In the genomic region with DNA sequence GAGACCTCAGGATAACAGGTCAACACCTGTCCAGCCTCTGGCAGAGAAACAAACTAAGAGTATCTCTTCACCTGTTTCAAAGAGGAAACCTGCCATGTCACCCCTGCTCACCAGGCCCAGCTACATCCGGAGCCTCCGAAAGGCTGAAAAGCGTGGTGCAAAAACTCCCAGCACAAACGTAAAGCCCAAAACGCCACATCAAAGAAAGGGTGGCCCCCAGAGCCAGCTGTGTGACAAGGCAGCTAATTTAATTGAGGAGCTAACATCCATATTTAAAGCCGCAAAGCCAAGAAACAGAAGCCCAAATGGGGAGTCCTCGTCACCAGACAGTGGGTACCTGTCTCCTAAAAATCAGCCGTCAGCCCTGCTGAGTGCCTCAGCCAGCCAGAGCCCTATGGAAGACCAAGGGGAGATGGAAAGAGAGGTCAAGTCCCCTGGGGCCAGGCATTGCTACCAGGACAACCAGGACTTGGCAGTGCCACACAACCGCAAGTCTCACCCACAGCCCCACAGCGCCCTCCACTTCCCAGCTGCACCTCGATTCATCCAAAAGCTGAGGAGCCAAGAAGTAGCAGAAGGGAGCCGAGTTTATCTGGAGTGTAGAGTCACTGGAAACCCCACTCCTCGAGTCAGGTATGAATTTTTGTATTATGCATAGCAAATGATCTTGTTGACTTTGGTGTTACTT, we compare ENCODE assay signal across 11 cellular contexts. TPM values are rescaled to one million over a fixed set of nuclear protein-coding genes. Genes with fewer than 3 reads are reported as not detected.
A peak's percentile ranks its signal among the peaks of the same experiment; 100 is the strongest.
DNase-seq lines count a peak whose midpoint lies in the region; ATAC-seq, FAIRE-seq and TF ChIP-seq lines count a peak whose summit lies in the region.
"Had no signal": no experiment of that assay in that cellular context is flagged by ENCODE, and none has a peak within 500 bp of the region (broad histone marks: within the 10 kb centered on the region; RNA-seq: fewer than 3 reads in every experiment).

No MANE protein-coding gene starts in this region.

- no peak for TF ChIP-seq RAD21 in GM12878 (IDR thresholded peaks at IDR 0.05; ENCODE audit: insufficient read depth, low read depth, low read length)

- H3K4me1 ChIP-seq in GM12878 (ENCODE audit: control insufficient read depth, insufficient read depth, low read length) (no peaks in the 10 kb centered on the region), BE2C (peaks cover 7% of the 10 kb centered on the region)

- RAD21 ChIA-PET in GM12878 (lab: Charles Lee; ENCODE audit: unreplicated experiment): no interaction called here

- in situ Hi-C loops in GM12878 (cut with MboI) (loop anchor here (5.0 kb wide), 1 partner anchor 405 kb away; no protein-coding TSS in a partner anchor), GM13977 (cut with MboI; ENCODE audit: low pct_unique_long_range_greater_than_20kb, low sequenced_read_pairs, unreplicated experiment) (loop anchor here (25.0 kb wide), 1 partner anchor 400 kb away; no protein-coding TSS in a partner anchor)

- no peak for FAIRE-seq in GM12878 (lab: Jason Lieb, UNC)

- CTCF ChIA-PET in GM12878 (lab: Yijun Ruan, JAX): interaction anchor here (0.6 to 5.8 kb wide), 2 partner anchors 364 to 410 kb away, joined by 3 to 51 read pairs; no protein-coding TSS in a partner anchor

- H4K20me1 ChIP-seq in GM12878 (ENCODE audit: control insufficient read depth, insufficient read depth): no peaks in the 10 kb centered on the region

- TF ChIP-seq CTCF in GM12878 (IDR thresholded peaks at IDR 0.05 in 2 of 3, conservative IDR thresholded peaks at IDR 0.05 in 1 of 3; ENCODE audit: control insufficient read depth in 2 of 3, extremely low read depth in 1 of 3, insufficient read depth in 1 of 3, low read depth in 3 of 3, low read length in 3 of 3) (no peak), BE2C (IDR thresholded peaks at IDR 0.05; ENCODE audit: low read depth, low read length) (no peak), GM13977 (IDR thresholded peaks at IDR 0.05; ENCODE audit: extremely low read depth, insufficient read depth, missing control alignments) (no peak)

- H3K9me3 ChIP-seq in GM12878 (replicated peaks; ENCODE audit: control insufficient read depth, insufficient read depth, low read length): no peaks in the 10 kb centered on the region
- no peaks in the 10 kb centered on the region for H3K9me3 ChIP-seq in BE2C

- H2AFZ ChIP-seq in GM12878 (ENCODE audit: control insufficient read depth, low read depth, low read length): no peak overlapping the region

- no peak for TF ChIP-seq EP300 in GM12878 (IDR thresholded peaks at IDR 0.05; ENCODE audit: borderline replicate concordance in 1 of 2, control insufficient read depth in 1 of 2, low read depth in 2 of 2, low read length in 2 of 2)

- H3K27ac ChIP-seq in GM12878 (ENCODE audit: control insufficient read depth, insufficient read depth): no peak overlapping the region

- SMC1A ChIA-PET in GM12878 (lab: Charles Lee; ENCODE audit: uncharacterized antibody, unreplicated experiment): interaction anchor here (1.0 to 1.3 kb wide), 3 partner anchors 18 to 409 kb away, joined by 3 to 4 read pairs (median 3); no protein-coding TSS in a partner anchor

- H3K36me3 ChIP-seq in GM12878 (ENCODE audit: control insufficient read depth in 2 of 2, insufficient read depth in 2 of 2, low read length in 1 of 2): no peaks in the 10 kb centered on the region
- no peaks in the 10 kb centered on the region for H3K36me3 ChIP-seq in BE2C

- no peaks in the 10 kb centered on the region for H3K79me2 ChIP-seq in GM12878 (ENCODE audit: control insufficient read depth, insufficient read depth, low read length)

- no peak overlapping the region for H3K4me2 ChIP-seq in GM12878 (ENCODE audit: control insufficient read depth, insufficient read depth)

- peak; percentile 55 to 69 for DNase-seq in activated CD4-positive, alpha-beta T cell treated with anti-CD3 and anti-CD28 coated beads, Interleukin-2, amount 50 U/mL, for 48 hours
- DNase-seq in GM12878 (ENCODE audit: low read depth, low spot score): no peak
- peak; percentile 61 for DNase-seq in stimulated activated CD4-positive, alpha-beta T cell treated with anti-CD3 and anti-CD28 coated beads, Interleukin-4, amount 100 ng/mL, for 24 hours
- no peak for DNase-seq in BE2C
- DNase-seq in GM13977 (ENCODE audit: low spot score): no peak
- DNase-seq: erythroblast, HFFc6 had no signal

- intact Hi-C loops in GM12878 (cut with micrococcal nuclease; ENCODE audit: unreplicated experiment): loop anchor here (2.0 to 5.0 kb wide), 2 partner anchors 327 to 495 kb away; no protein-coding TSS in a partner anchor

- WGBS in GM12878 (ENCODE audit: insufficient coverage, insufficient replicate concordance, low lambda C conversion rate, missing lambda C conversion rate): 68% methylated on average over 13 of the region's 13 CpGs

- BruUV-seq in GM12878 (replicated peaks; lab: Mats Ljungman, UMichigan): no TSS peak

- POLR2A ChIA-PET in GM12878 (lab: Charles Lee): no interaction called here

- no peaks in the 10 kb centered on the region for H3K27me3 ChIP-seq in GM12878 (replicated peaks in 1 of 2; ENCODE audit: control insufficient read depth in 2 of 2, insufficient read depth in 2 of 2, low read length in 1 of 2)
- no peaks in the 10 kb centered on the region for H3K27me3 ChIP-seq in BE2C

- ATAC-seq in HG02885 (IDR thresholded peaks at IDR 0.05; ENCODE audit: poor library complexity, unreplicated experiment) (peak; percentile 58), GM12878 (peak; percentile 31; the same call in 2 of the 3 replicates), GM19023 (IDR thresholded peaks at IDR 0.05; ENCODE audit: unreplicated experiment) (no peak), HG03442 (IDR thresholded peaks at IDR 0.05; ENCODE audit: unreplicated experiment) (no peak)
- ATAC-seq: left lobe of liver had no signal

- H3K9ac ChIP-seq in GM12878 (ENCODE audit: control insufficient read depth, insufficient read depth, low read length): no peak overlapping the region

- H3K4me3 ChIP-seq in GM12878: no peak overlapping the region
- H3K4me3 ChIP-seq in BE2C (ENCODE audit: low read depth, low read length): no peak overlapping the region

- TF ChIP-seq POLR2A in GM12878 (IDR thresholded peaks at IDR 0.05; ENCODE audit: low read depth, low read length): no peak

TF ChIP-seq in GM12878, 131 proteins besides CTCF, POLR2A, EP300 and RAD21 (continues in another document):
- 0 out of 2 replicates have a peak, but pooled peaks have one; percentile 20 for TF ChIP-seq NR2F1 (conservative IDR thresholded peaks at IDR 0.05)
- no peak for TF ChIP-seq BCL11A (IDR thresholded peaks at IDR 0.05; ENCODE audit: low read depth, low read length)
- TF ChIP-seq MYC (IDR thresholded peaks at IDR 0.05; ENCODE audit: insufficient read depth, insufficient read length, insufficient replicate concordance, low read length, severe bottlenecking): no peak

RNA-seq across cellular contexts. Expression of a gene that starts 15.1 kb away (rescaled TPM):
- total RNA-seq in GM12878 (2013; cell fraction: nucleolus; rRNA removed): 1.7 and 1.9 TPM in 2 replicates
- total RNA-seq in GM12878 (2014; rRNA removed) (1.0 and 1.7 TPM in 2 replicates), GM12878 (2014; rRNA removed; fragmentation: Illumina TruSeq; extraction: Trizol) (1.1 and 1.7 TPM in 2 replicates), GM12878 (2021) (2.1 TPM in 2 replicates)
- polyA plus RNA-seq in GM12878 (2011; ENCODE audit: low read depth): not detected
- polyA plus RNA-seq in GM12878 (2011; rRNA removed) (7.7 and 10.7 TPM in 2 replicates), GM12878 (2014; fragmentation: Illumina TruSeq; extraction: Trizol) (1.3 and 2.4 TPM in 2 replicates), GM12878 (2014; fragmentation: Nextera tagmentation; extraction: Ambion mirVana) (1 to 10 TPM; 1.4 TPM), GM12878 (2014; rRNA removed) (0.98 and 2.0 TPM in 2 replicates), GM12878 (2016; fragmentation: Nextera tagmentation; extraction: Ambion mirVana) (1 to 10 TPM; 1.4 to 2.7 TPM)
- polyA plus RNA-seq in GM12878 (2011; cell fraction: cytosol; rRNA removed): 6.2 and 8.7 TPM in 2 replicates
- 9.0 and 9.5 TPM in 2 replicates for polyA plus RNA-seq in GM12878 (2011; cell fraction: nucleus; rRNA removed)
- 0.24 and 0.46 TPM in 2 replicates for polyA plus RNA-seq in GM12878 (2012)
- polyA minus RNA-seq in GM12878 (2011; rRNA and poly(A)+ RNA removed): 10.9 and 14.3 TPM in 2 replicates
- polyA minus RNA-seq in GM12878 (2011; cell fraction: cytosol; rRNA and poly(A)+ RNA removed): 9.6 and 10.0 TPM in 2 replicates
- polyA minus RNA-seq in GM12878 (2011; cell fraction: nucleus; rRNA and poly(A)+ RNA removed): 7.6 and 11.6 TPM in 2 replicates
- 5.5 TPM for polyA plus RNA-seq in BE2C (2012; ENCODE audit: insufficient read depth, insufficient read length, low read depth)

RNA-seq across cellular contexts. Expression of a gene that starts 31.6 kb away (rescaled TPM):
- 7.5 and 8.6 TPM in 2 replicates for total RNA-seq in GM12878 (2013; cell fraction: nucleolus; rRNA removed)
- total RNA-seq in GM12878 (2014; rRNA removed) (1.2 and 2.0 TPM in 2 replicates), GM12878 (2014; rRNA removed; fragmentation: Illumina TruSeq; extraction: Trizol) (1.6 and 2.3 TPM in 2 replicates), GM12878 (2021) (2.5 and 3.0 TPM in 2 replicates)
- 1.4 TPM for polyA plus RNA-seq in GM12878 (2011; ENCODE audit: low read depth)
- polyA plus RNA-seq in GM12878 (2011; rRNA removed) (3.9 and 7.0 TPM in 2 replicates), GM12878 (2014; fragmentation: Illumina TruSeq; extraction: Trizol) (2.7 and 6.0 TPM in 2 replicates), GM12878 (2014; fragmentation: Nextera tagmentation; extraction: Ambion mirVana) (under 1 TPM; 0.71 to 0.80 TPM), GM12878 (2014; rRNA removed) (0.88 and 1.3 TPM in 2 replicates), GM12878 (2016; fragmentation: Nextera tagmentation; extraction: Ambion mirVana) (under 1 TPM; 0.35 to 0.54 TPM)
- polyA plus RNA-seq in GM12878 (2011; cell fraction: cytosol; rRNA removed): 1.4 and 1.7 TPM in 2 replicates
- polyA plus RNA-seq in GM12878 (2011; cell fraction: nucleus; rRNA removed): 4.5 and 5.5 TPM in 2 replicates
- polyA plus RNA-seq in GM12878 (2012): 0.66 and 0.74 TPM in 2 replicates
- 4.2 and 5.4 TPM in 2 replicates for polyA minus RNA-seq in GM12878 (2011; rRNA and poly(A)+ RNA removed)
- 1.7 TPM in 2 replicates for polyA minus RNA-seq in GM12878 (2011; cell fraction: cytosol; rRNA and poly(A)+ RNA removed)
- polyA minus RNA-seq in GM12878 (2011; cell fraction: nucleus; rRNA and poly(A)+ RNA removed): 4.0 and 6.0 TPM in 2 replicates
- 1.3 TPM for polyA plus RNA-seq in BE2C (2012; ENCODE audit: insufficient read depth, insufficient read length, low read depth)

Comparison
In these comparisons a context has a peak if more than half of its experiments do, and no peak if none do; other contexts are left out.
1. ATAC-seq: peak in HG02885 (single experiment) and GM12878 (single experiment); none in GM19023 (single experiment) and HG03442 (single experiment).
2. DNase-seq: peak in activated CD4-positive, alpha-beta T cell treated with anti-CD3 and anti-CD28 coated beads, Interleukin-2, amount 50 U/mL, for 48 hours (2 of 2) and stimulated activated CD4-positive, alpha-beta T cell treated with anti-CD3 and anti-CD28 coated beads, Interleukin-4, amount 100 ng/mL, for 24 hours (single experiment); none in GM12878 (single experiment), BE2C (single experiment) and GM13977 (single experiment).